ENCODE assay signal across 19 cellular contexts in genomic region chr6:56226946-56227879, GRCh38. TPM values are rescaled to one million over a fixed set of nuclear protein-coding genes. Genes with fewer than 3 reads are reported as not detected.
DNase-seq lines count a peak whose midpoint lies in the region; ATAC-seq, FAIRE-seq and TF ChIP-seq lines count a peak whose summit lies in the region.
"Had no signal": no experiment of that assay in that cellular context is flagged by ENCODE, and none has a peak within 500 bp of the region (broad histone marks: within the 10 kb centered on the region; RNA-seq: fewer than 3 reads in every experiment).

No MANE protein-coding gene starts in this region.

- H3K4me3 Mint-ChIP-seq in activated CD4-positive, alpha-beta memory T cell treated with anti-CD3 and anti-CD28 coated beads, Interleukin-2, amount 10 ng/mL, durations not matched to agents 7 days and 5 days = no peak overlapping the region
- H3K4me3 Mint-ChIP-seq: T-helper 1 cell treated with Interleukin-12 subunit alpha and Interleukin-12 subunit beta and Interleukin-4 antibody, amounts not matched to agents 30 μg/mL and 1 μg/mL, for 36 hours had no signal

- TF ChIP-seq EP300 in HepG2 (IDR thresholded peaks at IDR 0.05; ENCODE audit: low read depth in 2 of 2, low read length in 2 of 2) (no peak), HepG2 (CRISPR knock-in tag; IDR thresholded peaks at IDR 0.05; ENCODE audit: borderline replicate concordance) (no peak)

- H3K4me1 Mint-ChIP-seq in activated CD4-positive, alpha-beta memory T cell treated with anti-CD3 and anti-CD28 coated beads, Interleukin-2, amount 10 ng/mL, durations not matched to agents 7 days and 5 days = no peaks in the 10 kb centered on the region

- H3K4me1 ChIP-seq in fibroblast of lung (ENCODE audit: control insufficient read depth, extremely low read depth, insufficient read depth, low read length) = no peaks in the 10 kb centered on the region
- H3K4me1 ChIP-seq in HepG2 (ENCODE audit: insufficient read depth, low read length) = no peaks in the 10 kb centered on the region
- H3K4me1 ChIP-seq: left ventricle myocardium inferior, right lobe of liver had no signal

- H3K4me3 ChIP-seq in MG63 = no peak overlapping the region
- no peak overlapping the region for H3K4me3 ChIP-seq in fibroblast of lung (replicated peaks in 1 of 4; ENCODE audit: control extremely low read depth in 1 of 4, insufficient read depth in 1 of 4, low read depth in 3 of 4, low read length in 4 of 4)
- H3K4me3 ChIP-seq in skeletal muscle cell (ENCODE audit: low read depth, low read length) = no peak overlapping the region
- no peak overlapping the region for H3K4me3 ChIP-seq in HepG2 (replicated peaks in 1 of 3; ENCODE audit: insufficient read depth in 1 of 3, low read depth in 2 of 3, low read length in 3 of 3)
- H3K4me3 ChIP-seq: coronary artery, left ventricle myocardium inferior, right lobe of liver had no signal

- intact Hi-C loops in HepG2 (cut with micrococcal nuclease; ENCODE audit: unreplicated experiment) = no loop called here

- no peak for FAIRE-seq in HepG2 (lab: Jason Lieb, UNC)
- FAIRE-seq: urothelium cell line had no signal

- POLR2A ChIA-PET in activated CD4-positive, alpha-beta memory T cell treated with anti-CD3 and anti-CD28 coated beads, Interleukin-2, amount 10 ng/mL, durations not matched to agents 7 days and 5 days (lab: Charles Lee) = no interaction called here
- POLR2A ChIA-PET in HepG2 (lab: Yijun Ruan, JAX) = no interaction called here

- H3K27ac ChIP-seq in fibroblast of lung (ENCODE audit: insufficient read depth, low read length) = no peak overlapping the region
- no peak overlapping the region for H3K27ac ChIP-seq in HepG2 (ENCODE audit: extremely low read length, insufficient read depth, low read length)
- H3K27ac ChIP-seq: coronary artery, left ventricle myocardium inferior, right lobe of liver had no signal

- H3K9me3 ChIP-seq in MG63 (no peaks in the 10 kb centered on the region), fibroblast of lung (ENCODE audit: control insufficient read depth, insufficient read depth, low read depth, low read length) (no peaks in the 10 kb centered on the region), HepG2 (ENCODE audit: low read length) (no peaks in the 10 kb centered on the region)
- H3K9me3 ChIP-seq: left ventricle myocardium inferior, right lobe of liver had no signal

- DNase-seq in EL (peak; percentile 40), MG63 (peak; percentile 44), fibroblast of lung (ENCODE audit: low read depth in 2 of 2) (peak; percentile 51 to 93), skeletal muscle cell (ENCODE audit: low read depth) (peak; percentile 93), NCI-H2081 (lab: John Stamatoyannopoulos, UW) (no peak), HepG2 (ENCODE audit: low spot score) (no peak), NCI-H1436 (lab: John Stamatoyannopoulos, UW) (no peak)
- DNase-seq in activated CD4-positive, alpha-beta memory T cell treated with anti-CD3 and anti-CD28 coated beads, Interleukin-2, amount 10 ng/mL, durations not matched to agents 7 days and 5 days = no peak
- DNase-seq: activated naive CD4-positive, alpha-beta T cell; aorta; GF-D8; left ventricle myocardium inferior; NCI-H524 treated with DMSO at 0.1 percent for 48 hours; right lobe of liver; SHP77 treated with DMSO at 0.1 percent for 48 hours; stimulated activated CD4-positive, alpha-beta T cell treated with anti-CD3 and anti-CD28 coated beads, Interleukin-4, amount 100 ng/mL, for 1 hour had no signal

- no peak for TF ChIP-seq POLR2A in HepG2 (IDR thresholded peaks at IDR 0.05; ENCODE audit: insufficient read depth in 1 of 2, low read depth in 2 of 2, low read length in 2 of 2)

- H3K79me2 ChIP-seq in fibroblast of lung (ENCODE audit: control insufficient read depth, insufficient read depth, low read length) (no peaks in the 10 kb centered on the region), HepG2 (ENCODE audit: insufficient read depth, low read length) (no peaks in the 10 kb centered on the region)

- no peak overlapping the region for H3K27ac Mint-ChIP-seq in activated CD4-positive, alpha-beta memory T cell treated with anti-CD3 and anti-CD28 coated beads, Interleukin-2, amount 10 ng/mL, durations not matched to agents 7 days and 5 days
- H3K27ac Mint-ChIP-seq: T-helper 1 cell treated with Interleukin-12 subunit alpha and Interleukin-12 subunit beta and Interleukin-4 antibody, amounts not matched to agents 30 μg/mL and 1 μg/mL, for 36 hours had no signal

- no peaks in the 10 kb centered on the region for H3K9me3 Mint-ChIP-seq in activated CD4-positive, alpha-beta memory T cell treated with anti-CD3 and anti-CD28 coated beads, Interleukin-2, amount 10 ng/mL, durations not matched to agents 7 days and 5 days
- H3K9me3 Mint-ChIP-seq: T-helper 1 cell treated with Interleukin-12 subunit alpha and Interleukin-12 subunit beta and Interleukin-4 antibody, amounts not matched to agents 30 μg/mL and 1 μg/mL, for 36 hours had no signal

- H3K4me2 ChIP-seq in fibroblast of lung (ENCODE audit: extremely low read depth, insufficient read depth, low read length) (peak overlapping the region; percentile 15), HepG2 (ENCODE audit: low read depth, low read length) (no peak overlapping the region)

- TF ChIP-seq RAD21 in HepG2 (CRISPR knock-in tag; IDR thresholded peaks at IDR 0.05) = no peak

- H3K36me3 ChIP-seq in MG63 = no peaks in the 10 kb centered on the region
- H3K36me3 ChIP-seq in fibroblast of lung (ENCODE audit: control insufficient read depth, insufficient read depth, low read length) = no peaks in the 10 kb centered on the region
- no peaks in the 10 kb centered on the region for H3K36me3 ChIP-seq in HepG2 (replicated peaks in 1 of 2; ENCODE audit: control insufficient read depth in 1 of 2, insufficient read depth in 2 of 2, low read length in 2 of 2)
- H3K36me3 ChIP-seq: left ventricle myocardium inferior, right lobe of liver had no signal

- no peaks in the 10 kb centered on the region for H3K27me3 Mint-ChIP-seq in activated CD4-positive, alpha-beta memory T cell treated with anti-CD3 and anti-CD28 coated beads, Interleukin-2, amount 10 ng/mL, durations not matched to agents 7 days and 5 days

- no peak overlapping the region for H2AFZ ChIP-seq in fibroblast of lung (ENCODE audit: low read length)
- H2AFZ ChIP-seq in HepG2 (ENCODE audit: low read length) = no peak overlapping the region

- no peaks in the 10 kb centered on the region for H3K36me3 Mint-ChIP-seq in activated CD4-positive, alpha-beta memory T cell treated with anti-CD3 and anti-CD28 coated beads, Interleukin-2, amount 10 ng/mL, durations not matched to agents 7 days and 5 days (ENCODE audit: low read depth)

- TF ChIP-seq CTCF in fibroblast of lung (conservative IDR thresholded peaks at IDR 0.05 in 1 of 2, IDR thresholded peaks at IDR 0.05 in 1 of 2; ENCODE audit: low read depth in 1 of 2, low read length in 2 of 2) (no peak), HepG2 (CRISPR knock-in tag; IDR thresholded peaks at IDR 0.05) (no peak)

- no peaks in the 10 kb centered on the region for H4K20me1 ChIP-seq in fibroblast of lung (ENCODE audit: control insufficient read depth, extremely low read depth, insufficient read depth, low read length)
- H4K20me1 ChIP-seq in HepG2 (ENCODE audit: insufficient read depth, low read length) = no peaks in the 10 kb centered on the region

- 2% methylated on average over 4 of the region's 4 CpGs for WGBS in HepG2 (ENCODE audit: low lambda C conversion rate)

- H3K9ac ChIP-seq in fibroblast of lung (ENCODE audit: insufficient read depth, low read length) = no peak overlapping the region
- H3K9ac ChIP-seq in HepG2 (ENCODE audit: insufficient read depth, low read depth, low read length) = no peak overlapping the region

- H3K27me3 ChIP-seq in MG63 (no peaks in the 10 kb centered on the region), fibroblast of lung (ENCODE audit: control insufficient read depth, insufficient read depth, low read length) (no peaks in the 10 kb centered on the region), HepG2 (ENCODE audit: control insufficient read depth in 1 of 2, insufficient read depth in 2 of 2, low read length in 2 of 2) (no peaks in the 10 kb centered on the region)
- H3K27me3 ChIP-seq: right lobe of liver had no signal

- CTCF ChIA-PET in activated CD4-positive, alpha-beta memory T cell treated with anti-CD3 and anti-CD28 coated beads, Interleukin-2, amount 10 ng/mL, durations not matched to agents 7 days and 5 days (lab: Charles Lee) = no interaction called here
- CTCF ChIA-PET in HepG2 (lab: Yijun Ruan, JAX; ENCODE audit: low intra/inter-chr PET ratio, low total read pairs) = no interaction called here

- in situ Hi-C loops in HepG2 (cut with HindIII; ENCODE audit: extremely low pct_ligation_motif_present, low pct_unique_long_range_greater_than_20kb) = no loop called here

- no TSS peak for BruUV-seq in HepG2 (replicated peaks; lab: Mats Ljungman, UMichigan)

- ATAC-seq in HepG2 = no peak
- ATAC-seq: right lobe of liver had no signal

RNA-seq across cellular contexts. Expression of gene COL21A1, which starts 20.2 kb away (rescaled TPM):
- total RNA-seq in MG63 (2014; rRNA removed; shearing (Covaris generic); ENCODE audit: low replicate concordance) = not detected in 2 replicates
- 2.3 and 6.9 TPM in 2 replicates for total RNA-seq in fibroblast of lung
- 0.52 and 28.2 TPM in 2 replicates for polyA plus RNA-seq in fibroblast of lung
- 0.46 and 22.3 TPM in 2 replicates for polyA plus RNA-seq in fibroblast of lung (2012)
- 3.8 TPM in 1 of 2 replicates, not detected in the other for polyA minus RNA-seq in fibroblast of lung (ENCODE audit: low replicate concordance)
- not detected for total RNA-seq in activated CD4-positive, alpha-beta memory T cell treated with anti-CD3 and anti-CD28 coated beads, Interleukin-2, amount 10 ng/mL, durations not matched to agents 7 days and 5 days
- total RNA-seq in HepG2 (2016; rRNA removed; fragmentation: Illumina TruSeq; extraction: Trizol) = not detected in 2 replicates
- total RNA-seq in HepG2 (2016; cell fraction: cytosol; rRNA removed; fragmentation: Illumina TruSeq; extraction: Trizol; ENCODE audit: low read depth) = not detected in 2 replicates
- total RNA-seq in HepG2 (2016; cell fraction: insoluble cytoplasmic fraction; rRNA removed; fragmentation: Illumina TruSeq; extraction: Trizol) = 0.15 TPM in 1 of 2 replicates, not detected in the other
- total RNA-seq in HepG2 (2016; cell fraction: membrane; rRNA removed; fragmentation: Illumina TruSeq; extraction: Trizol) = not detected in 2 replicates
- not detected in 2 replicates for total RNA-seq in HepG2 (2016; cell fraction: nucleus; rRNA removed; fragmentation: Illumina TruSeq; extraction: Trizol)
- polyA plus RNA-seq in HepG2 (2011; rRNA removed) = 0.13 and 0.27 TPM in 2 replicates
- 0.01 and 0.04 TPM in 2 replicates for polyA plus RNA-seq in HepG2 (2011; cell fraction: cytosol; rRNA removed)
- polyA plus RNA-seq in HepG2 (2011; cell fraction: nucleus; rRNA removed) = 0.21 and 2.0 TPM in 2 replicates
- 0.04 and 0.11 TPM in 2 replicates for polyA plus RNA-seq in HepG2 (2012)
- polyA plus RNA-seq in HepG2 (2016; cell fraction: cytosol; fragmentation: Illumina TruSeq; extraction: Trizol; ENCODE audit: low read depth) = not detected in 2 replicates
- not detected in 2 replicates for polyA plus RNA-seq in HepG2 (2016; cell fraction: insoluble cytoplasmic fraction; fragmentation: Illumina TruSeq; extraction: Trizol; ENCODE audit: low read depth)
- not detected in 2 replicates for polyA plus RNA-seq in HepG2 (2016; cell fraction: membrane; fragmentation: Illumina TruSeq; extraction: Trizol; ENCODE audit: low read depth)
- not detected in 2 replicates for polyA plus RNA-seq in HepG2 (2016; cell fraction: nucleus; fragmentation: Illumina TruSeq; extraction: Trizol; ENCODE audit: insufficient read depth, low read depth)
- polyA minus RNA-seq in HepG2 (2011; rRNA and poly(A)+ RNA removed; ENCODE audit: low replicate concordance) = not detected in 2 replicates
- polyA minus RNA-seq in HepG2 (2011; cell fraction: cytosol; rRNA and poly(A)+ RNA removed) = not detected in 2 replicates
- 0.25 and 0.77 TPM in 2 replicates for polyA minus RNA-seq in HepG2 (2011; cell fraction: nucleus; rRNA and poly(A)+ RNA removed)

Comparison
In these comparisons a context has a peak if more than half of its experiments do, and no peak if none do; other contexts are left out.
1. DNase-seq: peak in EL (single experiment), MG63 (single experiment), fibroblast of lung (2 of 2) and skeletal muscle cell (single experiment); none in NCI-H2081 (0 of 2), activated CD4-positive, alpha-beta memory T cell treated with anti-CD3 and anti-CD28 coated beads, Interleukin-2, amount 10 ng/mL, durations not matched to agents 7 days and 5 days (single experiment), HepG2 (single experiment) and NCI-H1436 (single experiment).